1 cellular context compared by ENCODE assay signal in the genomic region with DNA sequence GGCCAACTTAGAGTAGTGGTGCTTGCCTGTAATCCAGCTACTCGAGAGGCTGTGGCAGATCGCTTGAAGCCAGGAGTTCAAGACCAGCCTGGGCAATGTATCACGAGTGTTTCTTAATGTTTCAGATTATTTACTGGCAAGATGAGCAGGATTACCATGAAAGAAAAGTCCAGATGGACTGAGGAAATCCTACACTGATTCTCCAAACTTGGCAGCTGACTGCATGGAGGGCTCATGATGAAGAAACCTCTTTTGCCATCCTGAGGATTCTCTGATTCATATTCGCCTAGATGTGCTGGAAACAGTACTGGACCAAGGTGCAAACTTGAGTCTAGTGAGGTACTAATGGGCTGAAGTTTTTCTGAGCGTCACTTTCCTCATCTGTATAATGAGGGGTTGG.
TF ChIP-seq lines count a peak whose summit lies in the region.

No MANE protein-coding gene starts in this region.

TF ChIP-seq in WTC11, 78 proteins besides CTCF, POLR2A, EP300 and RAD21 (continued from another document):
- TF ChIP-seq, protein P1, sequence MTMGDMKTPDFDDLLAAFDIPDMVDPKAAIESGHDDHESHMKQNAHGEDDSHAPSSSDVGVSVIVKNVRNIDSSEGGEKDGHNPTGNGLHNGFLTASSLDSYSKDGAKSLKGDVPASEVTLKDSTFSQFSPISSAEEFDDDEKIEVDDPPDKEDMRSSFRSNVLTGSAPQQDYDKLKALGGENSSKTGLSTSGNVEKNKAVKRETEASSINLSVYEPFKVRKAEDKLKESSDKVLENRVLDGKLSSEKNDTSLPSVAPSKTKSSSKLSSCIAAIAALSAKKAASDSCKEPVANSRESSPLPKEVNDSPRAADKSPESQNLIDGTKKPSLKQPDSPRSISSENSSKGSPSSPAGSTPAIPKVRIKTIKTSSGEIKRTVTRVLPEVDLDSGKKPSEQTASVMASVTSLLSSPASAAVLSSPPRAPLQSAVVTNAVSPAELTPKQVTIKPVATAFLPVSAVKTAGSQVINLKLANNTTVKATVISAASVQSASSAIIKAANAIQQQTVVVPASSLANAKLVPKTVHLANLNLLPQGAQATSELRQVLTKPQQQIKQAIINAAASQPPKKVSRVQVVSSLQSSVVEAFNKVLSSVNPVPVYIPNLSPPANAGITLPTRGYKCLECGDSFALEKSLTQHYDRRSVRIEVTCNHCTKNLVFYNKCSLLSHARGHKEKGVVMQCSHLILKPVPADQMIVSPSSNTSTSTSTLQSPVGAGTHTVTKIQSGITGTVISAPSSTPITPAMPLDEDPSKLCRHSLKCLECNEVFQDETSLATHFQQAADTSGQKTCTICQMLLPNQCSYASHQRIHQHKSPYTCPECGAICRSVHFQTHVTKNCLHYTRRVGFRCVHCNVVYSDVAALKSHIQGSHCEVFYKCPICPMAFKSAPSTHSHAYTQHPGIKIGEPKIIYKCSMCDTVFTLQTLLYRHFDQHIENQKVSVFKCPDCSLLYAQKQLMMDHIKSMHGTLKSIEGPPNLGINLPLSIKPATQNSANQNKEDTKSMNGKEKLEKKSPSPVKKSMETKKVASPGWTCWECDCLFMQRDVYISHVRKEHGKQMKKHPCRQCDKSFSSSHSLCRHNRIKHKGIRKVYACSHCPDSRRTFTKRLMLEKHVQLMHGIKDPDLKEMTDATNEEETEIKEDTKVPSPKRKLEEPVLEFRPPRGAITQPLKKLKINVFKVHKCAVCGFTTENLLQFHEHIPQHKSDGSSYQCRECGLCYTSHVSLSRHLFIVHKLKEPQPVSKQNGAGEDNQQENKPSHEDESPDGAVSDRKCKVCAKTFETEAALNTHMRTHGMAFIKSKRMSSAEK (CRISPR knock-in tag; IDR thresholded peaks at IDR 0.05; ENCODE audit: borderline replicate concordance), result no peak
- TF ChIP-seq TP53 (CRISPR knock-in tag; IDR thresholded peaks at IDR 0.05) (no peak), NFE2L1 (CRISPR knock-in tag; IDR thresholded peaks at IDR 0.05) (no peak), RORB (CRISPR knock-in tag; IDR thresholded peaks at IDR 0.05) (no peak), NFYB (CRISPR knock-in tag; conservative IDR thresholded peaks at IDR 0.05; ENCODE audit: low read depth) (no peak), ZNF423 (CRISPR knock-in tag; IDR thresholded peaks at IDR 0.05) (no peak), ZNF219 (CRISPR knock-in tag; IDR thresholded peaks at IDR 0.05; ENCODE audit: borderline replicate concordance) (no peak)
- TF ChIP-seq, protein P2, sequence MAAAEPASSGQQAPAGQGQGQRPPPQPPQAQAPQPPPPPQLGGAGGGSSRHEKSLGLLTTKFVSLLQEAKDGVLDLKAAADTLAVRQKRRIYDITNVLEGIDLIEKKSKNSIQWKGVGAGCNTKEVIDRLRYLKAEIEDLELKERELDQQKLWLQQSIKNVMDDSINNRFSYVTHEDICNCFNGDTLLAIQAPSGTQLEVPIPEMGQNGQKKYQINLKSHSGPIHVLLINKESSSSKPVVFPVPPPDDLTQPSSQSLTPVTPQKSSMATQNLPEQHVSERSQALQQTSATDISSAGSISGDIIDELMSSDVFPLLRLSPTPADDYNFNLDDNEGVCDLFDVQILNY (CRISPR knock-in tag; IDR thresholded peaks at IDR 0.05), result no peak
- TF ChIP-seq, protein P3, sequence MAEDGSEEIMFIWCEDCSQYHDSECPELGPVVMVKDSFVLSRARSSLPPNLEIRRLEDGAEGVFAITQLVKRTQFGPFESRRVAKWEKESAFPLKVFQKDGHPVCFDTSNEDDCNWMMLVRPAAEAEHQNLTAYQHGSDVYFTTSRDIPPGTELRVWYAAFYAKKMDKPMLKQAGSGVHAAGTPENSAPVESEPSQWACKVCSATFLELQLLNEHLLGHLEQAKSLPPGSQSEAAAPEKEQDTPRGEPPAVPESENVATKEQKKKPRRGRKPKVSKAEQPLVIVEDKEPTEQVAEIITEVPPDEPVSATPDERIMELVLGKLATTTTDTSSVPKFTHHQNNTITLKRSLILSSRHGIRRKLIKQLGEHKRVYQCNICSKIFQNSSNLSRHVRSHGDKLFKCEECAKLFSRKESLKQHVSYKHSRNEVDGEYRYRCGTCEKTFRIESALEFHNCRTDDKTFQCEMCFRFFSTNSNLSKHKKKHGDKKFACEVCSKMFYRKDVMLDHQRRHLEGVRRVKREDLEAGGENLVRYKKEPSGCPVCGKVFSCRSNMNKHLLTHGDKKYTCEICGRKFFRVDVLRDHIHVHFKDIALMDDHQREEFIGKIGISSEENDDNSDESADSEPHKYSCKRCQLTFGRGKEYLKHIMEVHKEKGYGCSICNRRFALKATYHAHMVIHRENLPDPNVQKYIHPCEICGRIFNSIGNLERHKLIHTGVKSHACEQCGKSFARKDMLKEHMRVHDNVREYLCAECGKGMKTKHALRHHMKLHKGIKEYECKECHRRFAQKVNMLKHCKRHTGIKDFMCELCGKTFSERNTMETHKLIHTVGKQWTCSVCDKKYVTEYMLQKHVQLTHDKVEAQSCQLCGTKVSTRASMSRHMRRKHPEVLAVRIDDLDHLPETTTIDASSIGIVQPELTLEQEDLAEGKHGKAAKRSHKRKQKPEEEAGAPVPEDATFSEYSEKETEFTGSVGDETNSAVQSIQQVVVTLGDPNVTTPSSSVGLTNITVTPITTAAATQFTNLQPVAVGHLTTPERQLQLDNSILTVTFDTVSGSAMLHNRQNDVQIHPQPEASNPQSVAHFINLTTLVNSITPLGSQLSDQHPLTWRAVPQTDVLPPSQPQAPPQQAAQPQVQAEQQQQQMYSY (CRISPR knock-in tag; IDR thresholded peaks at IDR 0.05), result no peak
- TF ChIP-seq, protein P4, sequence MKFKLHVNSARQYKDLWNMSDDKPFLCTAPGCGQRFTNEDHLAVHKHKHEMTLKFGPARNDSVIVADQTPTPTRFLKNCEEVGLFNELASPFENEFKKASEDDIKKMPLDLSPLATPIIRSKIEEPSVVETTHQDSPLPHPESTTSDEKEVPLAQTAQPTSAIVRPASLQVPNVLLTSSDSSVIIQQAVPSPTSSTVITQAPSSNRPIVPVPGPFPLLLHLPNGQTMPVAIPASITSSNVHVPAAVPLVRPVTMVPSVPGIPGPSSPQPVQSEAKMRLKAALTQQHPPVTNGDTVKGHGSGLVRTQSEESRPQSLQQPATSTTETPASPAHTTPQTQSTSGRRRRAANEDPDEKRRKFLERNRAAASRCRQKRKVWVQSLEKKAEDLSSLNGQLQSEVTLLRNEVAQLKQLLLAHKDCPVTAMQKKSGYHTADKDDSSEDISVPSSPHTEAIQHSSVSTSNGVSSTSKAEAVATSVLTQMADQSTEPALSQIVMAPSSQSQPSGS (CRISPR knock-in tag; IDR thresholded peaks at IDR 0.05; ENCODE audit: borderline replicate concordance, low read depth), result no peak
TF ChIP-seq in WTC11: peak in this region for 0.
